Comparison of ENCODE assay signal across 7 cellular contexts in genomic region chr12:106934277-106934676, GRCh38.
"Had no signal": no experiment of that assay in that cellular context is flagged by ENCODE, and none has a peak within 500 bp of the region (broad histone marks: within the 10 kb centered on the region; RNA-seq: fewer than 3 reads in every experiment).

No MANE protein-coding gene starts in this region.

- DNase-seq: GDM1, GF-D8 had no signal

- ATAC-seq: GM12878 had no signal

- FAIRE-seq: GM12878, GM12891, GM12892, GM18507, GM19239 had no signal

- H3K4me3 ChIP-seq: GM12878 had no signal
